In genomic region chrX:123663720-123664119, GRCh38 we compare ENCODE assay signal across 1 cellular context.
TF ChIP-seq lines count a peak whose summit lies in the region.

No MANE protein-coding gene starts in this region.

TF ChIP-seq in HEK293, 187 proteins besides CTCF, POLR2A, EP300 and RAD21 (continued from another document):
- TF ChIP-seq, protein P1, sequence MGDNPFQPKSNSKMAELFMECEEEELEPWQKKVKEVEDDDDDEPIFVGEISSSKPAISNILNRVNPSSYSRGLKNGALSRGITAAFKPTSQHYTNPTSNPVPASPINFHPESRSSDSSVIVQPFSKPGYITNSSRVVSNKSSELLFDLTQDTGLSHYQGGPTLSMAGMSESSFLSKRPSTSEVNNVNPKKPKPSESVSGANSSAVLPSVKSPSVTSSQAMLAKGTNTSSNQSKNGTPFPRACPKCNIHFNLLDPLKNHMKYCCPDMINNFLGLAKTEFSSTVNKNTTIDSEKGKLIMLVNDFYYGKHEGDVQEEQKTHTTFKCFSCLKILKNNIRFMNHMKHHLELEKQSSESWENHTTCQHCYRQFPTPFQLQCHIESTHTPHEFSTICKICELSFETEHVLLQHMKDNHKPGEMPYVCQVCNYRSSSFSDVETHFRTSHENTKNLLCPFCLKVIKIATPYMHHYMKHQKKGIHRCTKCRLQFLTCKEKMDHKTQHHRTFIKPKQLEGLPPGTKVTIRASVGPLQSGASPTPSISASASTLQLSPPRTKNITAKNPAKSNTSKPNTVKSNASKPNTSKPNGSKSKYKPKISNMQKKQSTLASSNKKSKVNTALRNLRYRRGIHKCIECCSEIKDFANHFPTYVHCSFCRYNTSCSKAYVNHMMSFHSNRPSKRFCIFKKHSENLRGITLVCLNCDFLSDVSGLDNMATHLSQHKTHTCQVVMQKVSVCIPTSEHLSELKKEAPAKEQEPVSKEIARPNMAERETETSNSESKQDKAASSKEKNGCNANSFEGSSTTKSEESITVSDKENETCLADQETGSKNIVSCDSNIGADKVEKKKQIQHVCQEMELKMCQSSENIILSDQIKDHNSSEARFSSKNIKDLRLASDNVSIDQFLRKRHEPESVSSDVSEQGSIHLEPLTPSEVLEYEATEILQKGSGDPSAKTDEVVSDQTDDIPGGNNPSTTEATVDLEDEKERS (tag by site-specific recombination; IDR thresholded peaks at IDR 0.05) = peak; percentile 53; the same call in 1 of the 2 replicates
